8 cellular contexts compared by ENCODE assay signal in genomic region chr2:206160124-206160806, GRCh38. TPM values are rescaled to one million over a fixed set of nuclear protein-coding genes. Genes with fewer than 3 reads are reported as not detected.
DNase-seq lines count a peak whose midpoint lies in the region; ATAC-seq and TF ChIP-seq lines count a peak whose summit lies in the region.

No MANE protein-coding gene starts in this region.

- H3K4me3 ChIP-seq in fibroblast of pulmonary artery (replicated peaks; ENCODE audit: low read depth, low read length) (peak overlapping the region; percentile 98), neuronal stem cell (ENCODE audit: low read length in 2 of 2) (peak overlapping the region; percentile 80 to 97)

- no peaks in the 10 kb centered on the region for H3K27me3 Mint-ChIP-seq in activated CD4-positive, alpha-beta T cell treated with anti-CD3 and anti-CD28 coated beads, Interleukin-2, amount 10 ng/mL, durations not matched to agents 7 days and 5 days

- no CpG with 5 or more reads among the region's 31 CpGs for WGBS in neuronal stem cell (ENCODE audit: extremely low coverage in 2 of 2, insufficient read length in 2 of 2, insufficient replicate concordance in 1 of 2), 2 donors

- TF ChIP-seq CTCF in GM20000 (IDR thresholded peaks at IDR 0.05; ENCODE audit: extremely low read depth, missing control alignments) = no peak
- TF ChIP-seq CTCF in fibroblast of pulmonary artery (IDR thresholded peaks at IDR 0.05; ENCODE audit: low read length, missing control alignments) = no peak

- H3K9me3 Mint-ChIP-seq in activated CD4-positive, alpha-beta T cell treated with anti-CD3 and anti-CD28 coated beads, Interleukin-2, amount 10 ng/mL, durations not matched to agents 7 days and 5 days = peaks cover 2% of the 10 kb centered on the region

- no peak overlapping the region for H2AK5ac ChIP-seq in neuronal stem cell (ENCODE audit: low read depth, low read length)

- peaks cover 49% of the 10 kb centered on the region for H3K36me3 Mint-ChIP-seq in activated CD4-positive, alpha-beta T cell treated with anti-CD3 and anti-CD28 coated beads, Interleukin-2, amount 10 ng/mL, durations not matched to agents 7 days and 5 days (ENCODE audit: low read depth)

- peak overlapping the region; percentile 98 for H3K27ac Mint-ChIP-seq in activated CD4-positive, alpha-beta T cell treated with anti-CD3 and anti-CD28 coated beads, Interleukin-2, amount 10 ng/mL, durations not matched to agents 7 days and 5 days

- no peaks in the 10 kb centered on the region for H3K27me3 ChIP-seq in neuronal stem cell (ENCODE audit: control insufficient read depth in 3 of 3, insufficient read depth in 3 of 3, low read depth in 1 of 3, low read length in 3 of 3)

- no peak overlapping the region for H3K4ac ChIP-seq in neuronal stem cell (ENCODE audit: low read length)

- H3K9ac ChIP-seq in neuronal stem cell (ENCODE audit: low read depth, low read length, poor library complexity) = peak overlapping the region; percentile 84

- peaks cover 4 to 9% of the 10 kb centered on the region in 2 donors for H3K4me1 ChIP-seq in neuronal stem cell (ENCODE audit: control insufficient read depth in 2 of 2, insufficient read depth in 1 of 2, low read depth in 1 of 2, low read length in 2 of 2)

- H4K8ac ChIP-seq in neuronal stem cell (ENCODE audit: low read depth, low read length) = no peak overlapping the region

- DNase-seq in GM04504 (ENCODE audit: low read depth) = peak; percentile 16
- peak; percentile 72 for DNase-seq in GM20000 (ENCODE audit: low spot score)
- no peak for DNase-seq in activated CD4-positive, alpha-beta T cell treated with anti-CD3 and anti-CD28 coated beads, Interleukin-2, amount 10 ng/mL, durations not matched to agents 7 days and 5 days
- DNase-seq in fibroblast of pulmonary artery (ENCODE audit: low read depth) = no peak
- no peak for DNase-seq in neuronal stem cell (ENCODE audit: low spot score)
- DNase-seq in left lobe of liver (ENCODE audit: low spot score) = no peak
- DNase-seq in NK-92 treated with Interleukin-12 subunit alpha and Interleukin-12 subunit beta, amount 100 ng/mL, for 24 hours (lab: John Stamatoyannopoulos, UW) = no peak

- H3K9me3 ChIP-seq in neuronal stem cell (replicated peaks in 1 of 2; ENCODE audit: control insufficient read depth in 2 of 2, insufficient read depth in 1 of 2, low read depth in 1 of 2, low read length in 2 of 2) = peaks cover 0 to 5% of the 10 kb centered on the region in 2 donors

- POLR2A ChIA-PET in activated CD4-positive, alpha-beta T cell treated with anti-CD3 and anti-CD28 coated beads, Interleukin-2, amount 10 ng/mL, durations not matched to agents 7 days and 5 days (lab: Charles Lee) = no interaction called here

- H2AFZ ChIP-seq in neuronal stem cell (ENCODE audit: low read length) = peak overlapping the region; percentile 88

- peaks cover 5% of the 10 kb centered on the region for H3K79me1 ChIP-seq in neuronal stem cell (ENCODE audit: low read depth, low read length)

- peaks cover 23 to 59% of the 10 kb centered on the region in 2 donors for H3K36me3 ChIP-seq in neuronal stem cell (replicated peaks in 1 of 2; ENCODE audit: control insufficient read depth in 2 of 2, insufficient read depth in 2 of 2, low read length in 2 of 2)

- no peak overlapping the region for H2BK120ac ChIP-seq in neuronal stem cell (ENCODE audit: low read depth, low read length)

- peak overlapping the region; percentile 98 for H3K4me3 Mint-ChIP-seq in activated CD4-positive, alpha-beta T cell treated with anti-CD3 and anti-CD28 coated beads, Interleukin-2, amount 10 ng/mL, durations not matched to agents 7 days and 5 days

- no peak overlapping the region for H3K27ac ChIP-seq in neuronal stem cell (replicated peaks; ENCODE audit: low read length)

- H3K14ac ChIP-seq in neuronal stem cell (ENCODE audit: low read length) = peak overlapping the region; percentile 82

- ATAC-seq in HG03565 (IDR thresholded peaks at IDR 0.05; ENCODE audit: unreplicated experiment) (peak; percentile 31), left lobe of liver (no peak)

- H2BK5ac ChIP-seq in neuronal stem cell (ENCODE audit: low read length) = peak overlapping the region; percentile 39

- H2BK15ac ChIP-seq in neuronal stem cell (ENCODE audit: low read length) = no peak overlapping the region

- CTCF ChIA-PET in activated CD4-positive, alpha-beta T cell treated with anti-CD3 and anti-CD28 coated beads, Interleukin-2, amount 10 ng/mL, durations not matched to agents 7 days and 5 days (lab: Charles Lee) = interaction anchor here (1.9 kb wide), 1 partner anchor 74 kb away, joined by 4 read pairs; the partner anchor contains the start of gene INO80D

- H3K4me1 Mint-ChIP-seq in activated CD4-positive, alpha-beta T cell treated with anti-CD3 and anti-CD28 coated beads, Interleukin-2, amount 10 ng/mL, durations not matched to agents 7 days and 5 days = peaks cover 51% of the 10 kb centered on the region

- H2BK12ac ChIP-seq in neuronal stem cell (ENCODE audit: low read length) = no peak overlapping the region

- H3K4me2 ChIP-seq in neuronal stem cell (ENCODE audit: insufficient read depth, low read length, poor library complexity, severe bottlenecking) = peak overlapping the region; percentile 70

- no peak overlapping the region for H3K23ac ChIP-seq in neuronal stem cell (ENCODE audit: low read depth, low read length, poor library complexity)

- no peak overlapping the region for H4K91ac ChIP-seq in neuronal stem cell (ENCODE audit: low read depth, low read length, poor library complexity)

- H3K18ac ChIP-seq in neuronal stem cell (ENCODE audit: low read length) = peak overlapping the region; percentile 52

RNA-seq across cellular contexts. Expression of gene EEF1B2, which starts 0.6 kb away (rescaled TPM):
- total RNA-seq in activated CD4-positive, alpha-beta T cell treated with anti-CD3 and anti-CD28 coated beads, Interleukin-2, amount 10 ng/mL, durations not matched to agents 7 days and 5 days = 100 to 1,000 TPM; 639 to 650 TPM
- 875 TPM for polyA plus RNA-seq in neuronal stem cell (2013, experiment 1 of 2)
- 863 TPM for polyA plus RNA-seq in neuronal stem cell (2013, experiment 2 of 2)
- 194 TPM for total RNA-seq in left lobe of liver

RNA-seq across cellular contexts. Expression of gene NDUFS1, which starts 1.0 kb away (rescaled TPM):
- total RNA-seq in activated CD4-positive, alpha-beta T cell treated with anti-CD3 and anti-CD28 coated beads, Interleukin-2, amount 10 ng/mL, durations not matched to agents 7 days and 5 days = 10 to 100 TPM; 58.9 to 64.9 TPM
- 31.8 TPM for polyA plus RNA-seq in neuronal stem cell (2013, experiment 1 of 2)
- 31.9 TPM for polyA plus RNA-seq in neuronal stem cell (2013, experiment 2 of 2)
- total RNA-seq in left lobe of liver = 108 TPM

Comparison
In these comparisons a context has a peak if more than half of its experiments do, and no peak if none do; other contexts are left out.
1. DNase-seq: peak in GM04504 (single experiment) and GM20000 (single experiment); none in activated CD4-positive, alpha-beta T cell treated with anti-CD3 and anti-CD28 coated beads, Interleukin-2, amount 10 ng/mL, durations not matched to agents 7 days and 5 days (single experiment), fibroblast of pulmonary artery (single experiment), neuronal stem cell (single experiment), left lobe of liver (single experiment) and NK-92 treated with Interleukin-12 subunit alpha and Interleukin-12 subunit beta, amount 100 ng/mL, for 24 hours (single experiment).